ENCODE assay signal across 7 cellular contexts in the genomic region with DNA sequence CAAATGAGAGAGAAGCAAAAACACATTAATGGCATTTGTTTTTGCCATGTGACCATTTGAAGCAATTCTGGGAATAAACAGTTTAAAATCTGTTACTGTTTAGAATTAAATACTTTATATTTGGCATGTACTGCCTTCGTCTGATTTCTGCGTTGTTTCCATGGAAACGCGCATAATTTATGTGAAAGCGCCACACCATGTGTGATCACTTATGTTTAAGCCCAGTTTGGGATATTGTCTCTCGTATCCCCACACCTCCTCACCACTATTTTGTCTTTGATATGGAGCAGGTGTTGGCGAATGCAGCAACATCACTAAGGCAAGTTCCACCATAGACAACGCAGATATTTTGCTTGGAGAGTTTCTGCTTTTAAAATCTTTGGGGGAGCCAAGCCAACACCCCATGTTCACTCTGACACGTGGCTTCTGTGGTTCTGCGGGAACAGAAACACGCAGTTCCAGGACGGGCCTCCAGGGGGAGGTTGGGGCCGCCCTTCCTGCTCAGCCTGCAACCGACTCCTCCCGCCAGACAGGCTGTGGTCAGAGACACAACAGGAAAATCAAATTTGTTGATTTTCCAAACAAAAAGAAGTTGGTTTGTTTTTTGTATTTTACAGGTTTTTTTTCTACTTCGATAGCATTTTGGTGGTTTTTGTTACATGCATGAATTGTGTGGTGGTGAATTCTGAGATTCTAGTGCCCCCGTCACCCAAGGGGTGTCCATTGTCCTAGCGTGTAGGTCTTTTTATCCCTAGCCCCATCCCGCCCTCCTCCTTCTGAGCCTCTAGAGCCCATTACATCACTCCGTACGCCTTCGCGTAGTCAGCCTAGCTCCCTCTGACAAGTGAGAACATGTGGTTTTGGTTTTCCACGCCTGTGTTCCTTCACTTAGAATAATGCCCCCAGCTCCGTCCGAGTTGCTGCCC.
A peak's percentile ranks its signal among the peaks of the same experiment; 100 is the strongest.
DNase-seq lines count a peak whose midpoint lies in the region; ATAC-seq lines count a peak whose summit lies in the region.

No MANE protein-coding gene starts in this region.

- H3K4me1 Mint-ChIP-seq in activated CD4-positive, alpha-beta T cell treated with anti-CD3 and anti-CD28 coated beads, Interleukin-2, amount 10 ng/mL, durations not matched to agents 7 days and 5 days: peaks cover 57% of the 10 kb centered on the region

- H3K9me3 Mint-ChIP-seq in activated CD4-positive, alpha-beta T cell treated with anti-CD3 and anti-CD28 coated beads, Interleukin-2, amount 10 ng/mL, durations not matched to agents 7 days and 5 days: peaks cover 7% of the 10 kb centered on the region

- in situ Hi-C loops in G401 (cut with HindIII; ENCODE audit: low sequenced_read_pairs): no loop called here
- in situ Hi-C loops in KBM-7 (cut with MboI; ENCODE audit: low pct_unique_long_range_greater_than_20kb, low sequenced_read_pairs): no loop called here

- peak overlapping the region; percentile 62 for H3K27ac Mint-ChIP-seq in activated CD4-positive, alpha-beta T cell treated with anti-CD3 and anti-CD28 coated beads, Interleukin-2, amount 10 ng/mL, durations not matched to agents 7 days and 5 days

- POLR2A ChIA-PET in activated CD4-positive, alpha-beta T cell treated with anti-CD3 and anti-CD28 coated beads, Interleukin-2, amount 10 ng/mL, durations not matched to agents 7 days and 5 days (lab: Charles Lee): interaction anchor here (0.7 kb wide), 1 partner anchor 104 kb away, joined by 3 read pairs; no protein-coding TSS in a partner anchor

- no peak for ATAC-seq in GM19395 (IDR thresholded peaks at IDR 0.05; ENCODE audit: unreplicated experiment)

- H3K27me3 Mint-ChIP-seq in activated CD4-positive, alpha-beta T cell treated with anti-CD3 and anti-CD28 coated beads, Interleukin-2, amount 10 ng/mL, durations not matched to agents 7 days and 5 days: peaks cover 2% of the 10 kb centered on the region

- H3K4me3 Mint-ChIP-seq in activated CD4-positive, alpha-beta T cell treated with anti-CD3 and anti-CD28 coated beads, Interleukin-2, amount 10 ng/mL, durations not matched to agents 7 days and 5 days: no peak overlapping the region

- CTCF ChIA-PET in activated CD4-positive, alpha-beta T cell treated with anti-CD3 and anti-CD28 coated beads, Interleukin-2, amount 10 ng/mL, durations not matched to agents 7 days and 5 days (lab: Charles Lee): interaction anchor here (0.8 to 1.5 kb wide), 2 partner anchors 11 kb away, joined by 3 read pairs; no protein-coding TSS in a partner anchor

- H3K36me3 Mint-ChIP-seq in activated CD4-positive, alpha-beta T cell treated with anti-CD3 and anti-CD28 coated beads, Interleukin-2, amount 10 ng/mL, durations not matched to agents 7 days and 5 days (ENCODE audit: low read depth): peaks cover 21% of the 10 kb centered on the region

- DNase-seq in G401 (ENCODE audit: low spot score) (peak; percentile 79), KBM-7 (peak; percentile 81), dermis microvascular lymphatic vessel endothelial cell (ENCODE audit: low read depth in 2 of 2) (peak; percentile 6 to 51), lung microvascular endothelial cell (ENCODE audit: low read depth in 2 of 2) (peak; percentile 56 to 63)
- peak; percentile 49 for DNase-seq in activated CD4-positive, alpha-beta T cell treated with anti-CD3 and anti-CD28 coated beads, Interleukin-2, amount 10 ng/mL, durations not matched to agents 7 days and 5 days
- DNase-seq in stimulated activated CD8-positive, alpha-beta memory T cell treated with anti-CD3 and anti-CD28 coated beads, Interleukin-15, amount 100 ng/mL, for 1 hour (ENCODE audit: low read depth): peak; percentile 30

Comparison
In these comparisons a context has a peak if more than half of its experiments do, and no peak if none do; other contexts are left out.
1. DNase-seq: peak in every context shown above with its lines; median percentile 81 in KBM-7; 79 in G401; 60 in lung microvascular endothelial cell; 49 in activated CD4-positive, alpha-beta T cell treated with anti-CD3 and anti-CD28 coated beads, Interleukin-2, amount 10 ng/mL, durations not matched to agents 7 days and 5 days; 30 in stimulated activated CD8-positive, alpha-beta memory T cell treated with anti-CD3 and anti-CD28 coated beads, Interleukin-15, amount 100 ng/mL, for 1 hour; 28 in dermis microvascular lymphatic vessel endothelial cell.